Comparison of ENCODE assay signal across 1 cellular context in genomic region chr19:35279985-35280821, GRCh38.
TF ChIP-seq lines count a peak whose summit lies in the region.

No MANE protein-coding gene starts in this region.

TF ChIP-seq in HepG2, 621 proteins besides CTCF, POLR2A, EP300 and RAD21 (continued from another document and continues in another):
- TF ChIP-seq RERE (CRISPR knock-in tag; IDR thresholded peaks at IDR 0.05; ENCODE audit: low read depth) (no peak), ZNF143 (CRISPR knock-in tag; IDR thresholded peaks at IDR 0.05) (no peak), KLF13 (CRISPR knock-in tag; IDR thresholded peaks at IDR 0.05) (no peak), RELA (CRISPR knock-in tag; IDR thresholded peaks at IDR 0.05) (no peak), ARID5B (CRISPR knock-in tag; IDR thresholded peaks at IDR 0.05) (peak; percentile 56; the same call in 1 of the 2 replicates), SETDB1 (CRISPR knock-in tag; IDR thresholded peaks at IDR 0.05; ENCODE audit: borderline replicate concordance) (no peak), RNF219 (CRISPR knock-in tag; IDR thresholded peaks at IDR 0.05) (no peak), SNAPC5 (CRISPR knock-in tag; IDR thresholded peaks at IDR 0.05; ENCODE audit: borderline replicate concordance) (no peak), ZNF607 (CRISPR knock-in tag; IDR thresholded peaks at IDR 0.05; ENCODE audit: borderline replicate concordance) (no peak), ZNF33B (CRISPR knock-in tag; IDR thresholded peaks at IDR 0.05) (no peak), MXD3 (CRISPR knock-in tag; IDR thresholded peaks at IDR 0.05) (no peak), HOMEZ (CRISPR knock-in tag; IDR thresholded peaks at IDR 0.05; ENCODE audit: low read depth) (no peak), ZNF205 (CRISPR knock-in tag; IDR thresholded peaks at IDR 0.05) (no peak), SKIL (CRISPR knock-in tag; IDR thresholded peaks at IDR 0.05; ENCODE audit: borderline replicate concordance) (peak; percentile 73), HNF1A (IDR thresholded peaks at IDR 0.05; ENCODE audit: low read depth) (0 out of 2 replicates have a peak, but pooled peaks have one; percentile 22), HNF1A (CRISPR knock-in tag; IDR thresholded peaks at IDR 0.05; ENCODE audit: borderline replicate concordance) (peak; percentile 80; the same call in 1 of the 2 replicates), E2F5 (CRISPR knock-in tag; conservative IDR thresholded peaks at IDR 0.05) (no peak), SYNCRIP (IDR thresholded peaks at IDR 0.05; ENCODE audit: insufficient read depth, low read depth, low read length) (no peak), DDIT3 (CRISPR knock-in tag; IDR thresholded peaks at IDR 0.05) (no peak), ZNF597 (CRISPR knock-in tag; IDR thresholded peaks at IDR 0.05) (no peak), HDAC2 (CRISPR knock-in tag; IDR thresholded peaks at IDR 0.05) (peak; percentile 57; the same call in 1 of the 2 replicates), NR2C2 (CRISPR knock-in tag; IDR thresholded peaks at IDR 0.05; ENCODE audit: borderline replicate concordance) (peak; percentile 91), NCOR1 (IDR thresholded peaks at IDR 0.05; ENCODE audit: borderline replicate concordance, low read length) (peak; percentile 88; the same call in 1 of the 2 replicates), TCF12 (IDR thresholded peaks at IDR 0.05) (no peak), TCF12 (CRISPR knock-in tag; IDR thresholded peaks at IDR 0.05) (no peak), ZNF331 (CRISPR knock-in tag; IDR thresholded peaks at IDR 0.05) (peak; percentile 61; the same call in 1 of the 2 replicates), ZBTB44 (CRISPR knock-in tag; IDR thresholded peaks at IDR 0.05) (no peak), NR1H2 (CRISPR knock-in tag; IDR thresholded peaks at IDR 0.05; ENCODE audit: borderline replicate concordance, low read depth) (no peak)
